Comparison of ENCODE assay signal across 17 cellular contexts in the genomic region with DNA sequence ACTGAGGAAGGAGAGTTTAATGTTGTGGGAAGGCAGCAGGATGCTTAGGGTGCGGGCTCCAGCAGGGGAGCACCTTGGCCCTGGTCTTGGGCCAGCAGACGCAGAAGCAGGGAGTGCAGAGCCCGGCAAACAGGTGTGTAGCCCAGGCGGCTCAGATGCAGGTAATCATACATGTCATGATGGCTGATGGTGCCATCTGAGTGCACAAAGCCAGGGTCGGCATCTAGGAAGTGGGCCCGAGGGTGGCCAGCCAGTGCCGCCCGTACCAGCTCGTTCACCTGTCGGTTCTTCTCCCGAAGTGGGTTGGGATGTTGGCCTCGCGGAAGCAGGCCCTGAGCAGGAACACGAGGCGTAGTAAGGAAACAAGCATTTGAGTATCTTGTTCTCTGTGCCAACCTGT. TPM values are rescaled to one million over a fixed set of nuclear protein-coding genes. Genes with fewer than 3 reads are reported as not detected.
DNase-seq lines count a peak whose midpoint lies in the region; ATAC-seq, FAIRE-seq and TF ChIP-seq lines count a peak whose summit lies in the region.
"Had no signal": no experiment of that assay in that cellular context is flagged by ENCODE, and none has a peak within 500 bp of the region (broad histone marks: within the 10 kb centered on the region; RNA-seq: fewer than 3 reads in every experiment).

No MANE protein-coding gene starts in this region.

- H3K27me3 ChIP-seq in RWPE2 (ENCODE audit: insufficient read depth, poor library complexity, severe bottlenecking): no peaks in the 10 kb centered on the region

- H3K9me3 Mint-ChIP-seq in activated naive CD4-positive, alpha-beta T cell treated with anti-CD3 and anti-CD28 coated beads, Interleukin-2, amount 50 U/mL, for 72 hours: no peaks in the 10 kb centered on the region
- H3K9me3 Mint-ChIP-seq: CD4-positive, CD25-positive, alpha-beta regulatory T cell had no signal

- no peak overlapping the region for H3K9ac ChIP-seq in kidney (ENCODE audit: low read length in 2 of 2)

- peak overlapping the region; percentile 26 to 94 for H3K27ac Mint-ChIP-seq in activated naive CD4-positive, alpha-beta T cell treated with anti-CD3 and anti-CD28 coated beads, Interleukin-2, amount 50 U/mL, for 72 hours

- DNase-seq in activated naive CD4-positive, alpha-beta T cell treated with anti-CD3 and anti-CD28 coated beads, Interleukin-2, amount 50 U/mL, for 72 hours (ENCODE audit: low spot score in 2 of 2): no peak
- DNase-seq in activated naive CD4-positive, alpha-beta T cell treated with anti-CD3 and anti-CD28 coated beads, Interleukin-2, amount 50 U/mL, for 16 hours: no peak
- DNase-seq in RWPE2 (ENCODE audit: low spot score) (peak; percentile 41), kidney (peak; percentile 58), ureter (ENCODE audit: low spot score) (peak; percentile 40), NCI-H345 (lab: John Stamatoyannopoulos, UW) (no peak), GF-D8 (lab: John Stamatoyannopoulos, UW) (no peak)
- DNase-seq: AML-193; CD4-positive, CD25-positive, alpha-beta regulatory T cell; DMS79; IMR-90; NCI-H1436; NCI-H2029 treated with DMSO at 0.1 percent for 48 hours; NCI-H510A treated with DMSO at 0.1 percent for 48 hours had no signal

- H3K4me1 ChIP-seq in RWPE2 (ENCODE audit: insufficient read depth, poor library complexity, severe bottlenecking): peaks cover 6% of the 10 kb centered on the region
- peaks cover 0 to 6% of the 10 kb centered on the region in 2 donors for H3K4me1 ChIP-seq in kidney (ENCODE audit: control insufficient read depth in 1 of 2, insufficient read depth in 1 of 2, low read depth in 1 of 2, low read length in 2 of 2)

- no peak for TF ChIP-seq CTCF in RWPE2 (IDR thresholded peaks at IDR 0.05; ENCODE audit: poor library complexity, severe bottlenecking)
- no peak for TF ChIP-seq CTCF in kidney (IDR thresholded peaks at IDR 0.05; ENCODE audit: borderline replicate concordance, extremely low read depth, insufficient read depth)

- peaks cover 5% of the 10 kb centered on the region in 2 donors for H3K36me3 Mint-ChIP-seq in activated naive CD4-positive, alpha-beta T cell treated with anti-CD3 and anti-CD28 coated beads, Interleukin-2, amount 50 U/mL, for 72 hours
- H3K36me3 Mint-ChIP-seq: CD4-positive, CD25-positive, alpha-beta regulatory T cell had no signal

- H3K27ac ChIP-seq in RWPE2 (ENCODE audit: poor library complexity, severe bottlenecking): no peak overlapping the region
- no peak overlapping the region for H3K27ac ChIP-seq in kidney (ENCODE audit: low read depth in 2 of 2, low read length in 2 of 2)

- H3K4me3 ChIP-seq in RWPE2 (ENCODE audit: severe bottlenecking): no peak overlapping the region
- no peak overlapping the region for H3K4me3 ChIP-seq in kidney (ENCODE audit: low read length in 2 of 2)

- no peak for ATAC-seq in activated naive CD4-positive, alpha-beta T cell treated with anti-CD3 and anti-CD28 coated beads, Interleukin-2, amount 50 U/mL, for 72 hours
- ATAC-seq in RWPE2 (ENCODE audit: low read depth) (no peak), HG02973 (IDR thresholded peaks at IDR 0.05; ENCODE audit: unreplicated experiment) (no peak)

- FAIRE-seq in kidney (lab: Jason Lieb, UNC): no peak

- H3K9me3 ChIP-seq in RWPE2 (ENCODE audit: severe bottlenecking): no peaks in the 10 kb centered on the region
- no peaks in the 10 kb centered on the region for H3K9me3 ChIP-seq in kidney (ENCODE audit: control insufficient read depth in 1 of 2, low read length in 2 of 2)

- intact Hi-C loops in kidney (cut with DNase I): no loop called here

- H3K36me3 ChIP-seq in RWPE2 (ENCODE audit: low read depth): peaks cover 38% of the 10 kb centered on the region
- H3K36me3 ChIP-seq in kidney (ENCODE audit: control insufficient read depth in 1 of 2, insufficient read depth in 2 of 2, low read length in 2 of 2): peaks cover 0 to 6% of the 10 kb centered on the region in 2 donors

RNA-seq across cellular contexts. Expression of a gene that starts 4.9 kb away (rescaled TPM):
- 1 to 10 TPM in 1 of 2 donors, under 1 TPM in 1; 0.93 to 1.6 TPM for total RNA-seq in activated naive CD4-positive, alpha-beta T cell treated with anti-CD3 and anti-CD28 coated beads, Interleukin-2, amount 50 U/mL, for 72 hours
- total RNA-seq in kidney: 0.47 TPM
- 0.71 TPM for polyA plus RNA-seq in kidney (ENCODE audit: insufficient read depth, low read depth, low replicate concordance)
- 1.6 TPM for total RNA-seq in ureter
- total RNA-seq: CD4-positive, CD25-positive, alpha-beta regulatory T cell had no signal

RNA-seq across cellular contexts. Expression of a gene that starts 5.4 kb away (rescaled TPM):
- 10 to 100 TPM; 50.9 to 54.2 TPM for total RNA-seq in activated naive CD4-positive, alpha-beta T cell treated with anti-CD3 and anti-CD28 coated beads, Interleukin-2, amount 50 U/mL, for 72 hours
- 22.0 TPM for total RNA-seq in kidney
- polyA plus RNA-seq in kidney (ENCODE audit: insufficient read depth, low read depth, low replicate concordance): 38.3 TPM
- total RNA-seq in ureter: 19.8 TPM

RNA-seq across cellular contexts. Expression of a gene that starts 16.1 kb away (rescaled TPM):
- total RNA-seq in activated naive CD4-positive, alpha-beta T cell treated with anti-CD3 and anti-CD28 coated beads, Interleukin-2, amount 50 U/mL, for 72 hours: 1 to 10 TPM in 1 of 2 donors, under 1 TPM in 1; 0.16 to 1.8 TPM
- total RNA-seq in kidney: not detected
- polyA plus RNA-seq in kidney (ENCODE audit: insufficient read depth, low read depth, low replicate concordance): not detected
- total RNA-seq in ureter: 1.4 TPM
- total RNA-seq: CD4-positive, CD25-positive, alpha-beta regulatory T cell; G401; LHCN-M2 had no signal
- polyA plus RNA-seq: CD4-positive, CD25-positive, alpha-beta regulatory T cell had no signal

RNA-seq across cellular contexts. Expression of a gene that starts 28.0 kb away (rescaled TPM):
- 10 to 100 TPM; 87.7 to 90.6 TPM for total RNA-seq in activated naive CD4-positive, alpha-beta T cell treated with anti-CD3 and anti-CD28 coated beads, Interleukin-2, amount 50 U/mL, for 72 hours
- 90.9 TPM for total RNA-seq in kidney
- polyA plus RNA-seq in kidney (ENCODE audit: insufficient read depth, low read depth, low replicate concordance): 18.8 TPM
- total RNA-seq in ureter: 83.4 TPM

RNA-seq across cellular contexts. Expression of a gene that starts 28.4 kb away (rescaled TPM):
- total RNA-seq in activated naive CD4-positive, alpha-beta T cell treated with anti-CD3 and anti-CD28 coated beads, Interleukin-2, amount 50 U/mL, for 72 hours: 1 to 10 TPM; 2.1 to 8.6 TPM
- total RNA-seq in kidney: 31.6 TPM
- 8.7 TPM for polyA plus RNA-seq in kidney (ENCODE audit: insufficient read depth, low read depth, low replicate concordance)
- 22.0 TPM for total RNA-seq in ureter

Comparison
In these comparisons a context has a peak if more than half of its experiments do, and no peak if none do; other contexts are left out.
1. DNase-seq: peak in RWPE2 (single experiment), kidney (single experiment) and ureter (single experiment); none in activated naive CD4-positive, alpha-beta T cell treated with anti-CD3 and anti-CD28 coated beads, Interleukin-2, amount 50 U/mL, for 72 hours (0 of 2), activated naive CD4-positive, alpha-beta T cell treated with anti-CD3 and anti-CD28 coated beads, Interleukin-2, amount 50 U/mL, for 16 hours (single experiment), NCI-H345 (single experiment) and GF-D8 (single experiment).